15 cellular contexts compared by ENCODE assay signal in the genomic region with DNA sequence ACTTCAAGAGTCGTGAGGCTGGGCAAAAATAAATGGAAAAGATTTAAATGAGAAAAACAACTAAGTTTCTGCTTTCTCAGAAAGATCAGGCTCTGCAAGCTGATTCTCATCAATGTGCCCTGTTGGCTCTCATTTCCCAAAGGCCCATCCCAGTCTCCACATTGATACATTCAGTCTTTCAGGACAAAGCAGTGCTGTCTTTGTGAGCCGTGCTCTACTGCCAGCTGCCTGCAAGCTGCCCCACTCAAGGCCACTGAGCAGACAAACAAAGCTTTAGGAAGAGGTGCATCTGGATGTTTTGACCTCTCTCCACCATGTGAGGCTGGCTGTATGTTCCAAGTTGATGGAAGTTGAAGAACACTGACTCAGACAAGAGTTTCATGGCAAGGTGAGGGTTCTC.
DNase-seq lines count a peak whose midpoint lies in the region.
"Had no signal": no experiment of that assay in that cellular context is flagged by ENCODE, and none has a peak within 500 bp of the region (broad histone marks: within the 10 kb centered on the region; RNA-seq: fewer than 3 reads in every experiment).

No MANE protein-coding gene starts in this region.

- no peaks in the 10 kb centered on the region for H3K36me3 ChIP-seq in effector memory CD4-positive, alpha-beta T cell (ENCODE audit: control insufficient read depth, insufficient read depth, low read length)
- H3K36me3 ChIP-seq: BLaER1 had no signal

- H3K9me3 ChIP-seq in effector memory CD4-positive, alpha-beta T cell (ENCODE audit: control insufficient read depth, low read length) = no peaks in the 10 kb centered on the region
- H3K9me3 ChIP-seq: BLaER1, Caco-2 had no signal

- no peak overlapping the region for H3K4me3 ChIP-seq in effector memory CD4-positive, alpha-beta T cell (ENCODE audit: insufficient read depth, low read depth, low read length, poor library complexity, severe bottlenecking)
- H3K4me3 ChIP-seq: BLaER1 had no signal

- H3K27ac ChIP-seq in effector memory CD4-positive, alpha-beta T cell (ENCODE audit: insufficient read depth, low read length, poor library complexity, severe bottlenecking) = no peak overlapping the region
- H3K27ac ChIP-seq: BLaER1, C4-2B had no signal

- no peaks in the 10 kb centered on the region for H3K4me1 ChIP-seq in effector memory CD4-positive, alpha-beta T cell (ENCODE audit: control insufficient read depth, insufficient read depth, low read length, poor library complexity, severe bottlenecking)
- H3K4me1 ChIP-seq: BLaER1, Caco-2 had no signal

- H3K27me3 ChIP-seq in effector memory CD4-positive, alpha-beta T cell (replicated peaks; ENCODE audit: control insufficient read depth, insufficient read depth, low read length, poor library complexity, severe bottlenecking) = no peaks in the 10 kb centered on the region
- H3K27me3 ChIP-seq: BLaER1 had no signal

- DNase-seq in NCI-H748 (lab: John Stamatoyannopoulos, UW; ENCODE audit: unreplicated experiment) = peak; percentile 1
- no peak for DNase-seq in NCI-H748 treated with DMSO at 0.1 percent for 48 hours (lab: John Stamatoyannopoulos, UW)
- peak; percentile 21 for DNase-seq in globus pallidus (ENCODE audit: low spot score)
- peak; percentile 68 for DNase-seq in pons (ENCODE audit: low spot score)
- no peak for DNase-seq in effector memory CD4-positive, alpha-beta T cell
- no peak for DNase-seq in activated CD4-positive, alpha-beta T cell treated with anti-CD3 and anti-CD28 coated beads, Interleukin-2, amount 50 U/mL, for 48 hours
- DNase-seq: Caco-2; CD4-positive, CD25-positive, alpha-beta regulatory T cell; CD8-positive, alpha-beta T cell; DMS153; DND-41; H7; HCEC 1CT had no signal

Comparison
In these comparisons a context has a peak if more than half of its experiments do, and no peak if none do; other contexts are left out.
1. DNase-seq: peak in NCI-H748 (single experiment), globus pallidus (single experiment) and pons (single experiment); none in NCI-H748 treated with DMSO at 0.1 percent for 48 hours (single experiment), effector memory CD4-positive, alpha-beta T cell (0 of 3) and activated CD4-positive, alpha-beta T cell treated with anti-CD3 and anti-CD28 coated beads, Interleukin-2, amount 50 U/mL, for 48 hours (0 of 2).